ENCODE assay signal across 9 cellular contexts in genomic region chr12:46473634-46474201, GRCh38.
A peak's percentile ranks its signal among the peaks of the same experiment; 100 is the strongest.
DNase-seq lines count a peak whose midpoint lies in the region; ATAC-seq and TF ChIP-seq lines count a peak whose summit lies in the region.
"Had no signal": no experiment of that assay in that cellular context is flagged by ENCODE, and none has a peak within 500 bp of the region (broad histone marks: within the 10 kb centered on the region; RNA-seq: fewer than 3 reads in every experiment).

No MANE protein-coding gene starts in this region.

- no peaks in the 10 kb centered on the region for H3K27me3 ChIP-seq in ovary

- no peak overlapping the region for H3K4me3 ChIP-seq in fibroblast of villous mesenchyme (ENCODE audit: low read depth, low read length)
- H3K4me3 ChIP-seq in ovary, result no peak overlapping the region

- intact Hi-C loops in ovary (cut with DNase I), result no loop called here

- ATAC-seq in GM21786 (IDR thresholded peaks at IDR 0.05; ENCODE audit: unreplicated experiment), result peak; percentile 82

- TF ChIP-seq CTCF in fibroblast of villous mesenchyme (IDR thresholded peaks at IDR 0.05; ENCODE audit: insufficient read depth, low read depth, low read length) (no peak), ovary (IDR thresholded peaks at IDR 0.05) (no peak)

- no peak for TF ChIP-seq POLR2A in ovary (IDR thresholded peaks at IDR 0.05)

- 7 to 9% (median 9%) methylated on average over 8 of the region's 8 CpGs for WGBS in ovary, 3 donors

- TF ChIP-seq EP300 in ovary (IDR thresholded peaks at IDR 0.05), result no peak

- H3K4me1 ChIP-seq in ovary (ENCODE audit: insufficient read depth), result peaks cover 6% of the 10 kb centered on the region

- no peaks in the 10 kb centered on the region for H3K9me3 ChIP-seq in ovary

- DNase-seq in NCI-H2107 treated with DMSO at 0.1 percent for 48 hours (lab: John Stamatoyannopoulos, UW; ENCODE audit: unreplicated experiment), result peak; percentile 37
- DNase-seq in NCI-H2107 (lab: John Stamatoyannopoulos, UW), result no peak
- peak; percentile 89 to 90 for DNase-seq in Kasumi-1 (lab: John Stamatoyannopoulos, UW)
- DNase-seq in UCSD-AML1 (lab: John Stamatoyannopoulos, UW; ENCODE audit: unreplicated experiment), result peak; percentile 64
- DNase-seq in fibroblast of villous mesenchyme (ENCODE audit: low read depth), result peak; percentile 95
- peak; percentile 45 to 68 (median 56) for DNase-seq in ovary
- no peak for DNase-seq in cerebellar nuclear complex (lab: John Stamatoyannopoulos, UW)
- DNase-seq: CD4-positive, CD25-positive, alpha-beta regulatory T cell had no signal

- H3K36me3 ChIP-seq in ovary, result no peaks in the 10 kb centered on the region

- H3K27ac ChIP-seq in ovary, result peak overlapping the region in 1 of 2 donors; percentile 84

Comparison
In these comparisons a context has a peak if more than half of its experiments do, and no peak if none do; other contexts are left out.
1. DNase-seq: peak in NCI-H2107 treated with DMSO at 0.1 percent for 48 hours (single experiment), Kasumi-1 (2 of 2), UCSD-AML1 (single experiment), fibroblast of villous mesenchyme (single experiment) and ovary (5 of 5); none in NCI-H2107 (single experiment) and cerebellar nuclear complex (0 of 2).